8 cellular contexts compared by ENCODE assay signal in genomic region chr7:149196705-149197171, GRCh38. TPM values are rescaled to one million over a fixed set of nuclear protein-coding genes. Genes with fewer than 3 reads are reported as not detected.
DNase-seq lines count a peak whose midpoint lies in the region; ATAC-seq, FAIRE-seq and TF ChIP-seq lines count a peak whose summit lies in the region.

No MANE protein-coding gene starts in this region.

- H3K27ac ChIP-seq in BLaER1 treated with 17β-estradiol and CSF1 and Interleukin-3, amounts not matched to agents 10 nM and 100 nM: peak overlapping the region; percentile 86 to 97 (median 92)
- H3K27ac ChIP-seq in H1 (ENCODE audit: low read depth, low read length) (no peak overlapping the region), neural cell (ENCODE audit: low read length) (no peak overlapping the region)

- ATAC-seq in GM21526 (IDR thresholded peaks at IDR 0.05; ENCODE audit: low FRiP score, unreplicated experiment) (peak; percentile 8), GM18520 (IDR thresholded peaks at IDR 0.05; ENCODE audit: unreplicated experiment) (no peak)

- H3K23me2 ChIP-seq in H1 (ENCODE audit: low read depth, low read length): peaks cover 5% of the 10 kb centered on the region; the same call in 1 of the 2 replicates

- TF ChIP-seq RAD21 in H1 (IDR thresholded peaks at IDR 0.05 in 1 of 2, conservative IDR thresholded peaks at IDR 0.05 in 1 of 2; ENCODE audit: low read depth in 2 of 2, low read length in 2 of 2) (no peak), neural cell (conservative IDR thresholded peaks at IDR 0.05) (no peak)

- 66% methylated on average over 7 of the region's 7 CpGs; no CpG with 5 or more reads in 1 of the 2 experiments for WGBS in H1 (ENCODE audit: extremely low coverage in 1 of 2, insufficient coverage in 1 of 2, insufficient read length in 1 of 2, insufficient replicate concordance in 2 of 2, low coverage in 1 of 2, low lambda C conversion rate in 2 of 2, missing lambda C conversion rate in 1 of 2), 2 experiments

- H4K20me1 ChIP-seq in BLaER1 treated with 17β-estradiol and CSF1 and Interleukin-3, amounts not matched to agents 10 nM and 100 nM: peaks cover 33 to 61% (median 53%) of the 10 kb centered on the region in 11 experiments; a peak in 21 of 22 replicates
- H4K20me1 ChIP-seq in H1 (replicated peaks in 1 of 2; ENCODE audit: control insufficient read depth in 1 of 2, insufficient read depth in 2 of 2, low read length in 2 of 2) (peaks cover 2 to 4% of the 10 kb centered on the region in 2 experiments), neural cell (ENCODE audit: insufficient read depth) (peaks cover 3% of the 10 kb centered on the region)

- POLR2A ChIA-PET in H1 (lab: Charles Lee; ENCODE audit: partially characterized antibody): interaction anchor here (0.9 to 7.8 kb wide), 10 partner anchors 8 to 131 kb away, joined by 3 to 82 read pairs (median 7); partner anchors contain the start of genes ZNF398 and ZNF783

- no peaks in the 10 kb centered on the region for H3F3A ChIP-seq in neural cell (ENCODE audit: insufficient read depth, low read length, poor library complexity, severe bottlenecking)

- FAIRE-seq in H1 (lab: Jason Lieb, UNC): no peak

- peak overlapping the region; percentile 27; the same call in 1 of the 2 replicates for H2BK12ac ChIP-seq in H1 (ENCODE audit: low read depth, low read length)

- H4K5ac ChIP-seq in H1 (ENCODE audit: insufficient read length, low read depth, low read length): no peak overlapping the region

- peak overlapping the region; percentile 88 to 99 (median 96) for H3K4me2 ChIP-seq in BLaER1 treated with 17β-estradiol and CSF1 and Interleukin-3, amounts not matched to agents 10 nM and 100 nM
- H3K4me2 ChIP-seq in H1 (ENCODE audit: insufficient read depth in 1 of 2, low read depth in 2 of 2, low read length in 2 of 2) (peak overlapping the region; percentile 89 to 91), neural cell (ENCODE audit: low read length) (peak overlapping the region; percentile 77)

- peaks cover 8% of the 10 kb centered on the region for H3K79me1 ChIP-seq in H1 (ENCODE audit: low read depth, low read length)

- H3K36me3 ChIP-seq in BLaER1 treated with 17β-estradiol and CSF1 and Interleukin-3, amounts not matched to agents 10 nM and 100 nM: peaks cover 38 to 49% (median 42%) of the 10 kb centered on the region in 11 experiments
- H3K36me3 ChIP-seq in H1 (ENCODE audit: control insufficient read depth in 2 of 4, insufficient read depth in 4 of 4, low read length in 3 of 4) (peaks cover 20 to 35% (median 29%) of the 10 kb centered on the region in 4 experiments), neural cell (ENCODE audit: insufficient read depth, low read length) (no peaks in the 10 kb centered on the region)

- CTCF ChIA-PET in H1 (lab: Charles Lee; ENCODE audit: partially characterized antibody): interaction anchor here (0.8 to 2.9 kb wide), 5 partner anchors 13 to 226 kb away, joined by 3 to 8 read pairs (median 5); no protein-coding TSS in a partner anchor

- peak overlapping the region; percentile 73 to 100 (median 98) for H3K4me3 ChIP-seq in BLaER1 treated with 17β-estradiol and CSF1 and Interleukin-3, amounts not matched to agents 10 nM and 100 nM
- H3K4me3 ChIP-seq in H1 (ENCODE audit: extremely low read depth in 1 of 4, insufficient read depth in 2 of 4, low read depth in 3 of 4, low read length in 4 of 4) (peak overlapping the region; percentile 78 to 94 (median 88)), neural cell (ENCODE audit: low read length) (peak overlapping the region; percentile 88)

- H3K27me3 ChIP-seq in BLaER1 treated with 17β-estradiol and CSF1 and Interleukin-3, amounts not matched to agents 10 nM and 100 nM: no peaks in the 10 kb centered on the region
- no peaks in the 10 kb centered on the region for H3K27me3 ChIP-seq in H1 (replicated peaks in 1 of 4; ENCODE audit: control insufficient read depth in 3 of 4, extremely low read depth in 1 of 4, insufficient read depth in 3 of 4, low read length in 3 of 4)
- no peaks in the 10 kb centered on the region for H3K27me3 ChIP-seq in neural cell (ENCODE audit: insufficient read depth, low read depth, low read length)

- no peak overlapping the region for H3K23ac ChIP-seq in H1 (ENCODE audit: insufficient read length)

- H4K8ac ChIP-seq in H1 (ENCODE audit: extremely low read depth, insufficient read depth, low read length): peak overlapping the region; percentile 7; the same call in 1 of the 2 replicates

- H2BK15ac ChIP-seq in H1 (ENCODE audit: low read length): no peak overlapping the region

- H3K9ac ChIP-seq in BLaER1 treated with 17β-estradiol and CSF1 and Interleukin-3, amounts not matched to agents 10 nM and 100 nM: peak overlapping the region; percentile 90 to 100 (median 97)
- H3K9ac ChIP-seq in H1 (replicated peaks in 1 of 4; ENCODE audit: extremely low read depth in 1 of 4, low read depth in 3 of 4, low read length in 3 of 4) (peak overlapping the region in 3 of 4 experiments; percentile 64 to 93 (median 91); a peak in 5 of 7 replicates), neural cell (ENCODE audit: low read length) (peak overlapping the region; percentile 91)

- no peaks in the 10 kb centered on the region for H3K9me2 ChIP-seq in neural cell (ENCODE audit: insufficient read depth, low read length)

- no peak overlapping the region for H3K56ac ChIP-seq in H1 (replicated peaks; ENCODE audit: insufficient read length, low read depth, low read length)

- no peak overlapping the region for H2BK5ac ChIP-seq in H1 (ENCODE audit: low read depth, low read length)

- DNase-seq in RPMI8226 (peak; percentile 48), H1 (ENCODE audit: low read depth in 1 of 2, low spot score in 2 of 2) (no peak), NCI-H187 (lab: John Stamatoyannopoulos, UW) (no peak)
- no peak for DNase-seq in stimulated activated naive CD4-positive, alpha-beta T cell (lab: John Stamatoyannopoulos, UW)

- no peak overlapping the region for H3K14ac ChIP-seq in H1 (ENCODE audit: insufficient read length)

- H2AK5ac ChIP-seq in H1 (ENCODE audit: low read depth, low read length): no peak overlapping the region

- H3K4me1 ChIP-seq in BLaER1 treated with 17β-estradiol and CSF1 and Interleukin-3, amounts not matched to agents 10 nM and 100 nM: peaks cover 20 to 40% (median 30%) of the 10 kb centered on the region in 10 experiments
- peaks cover 0 to 5% (median 4%) of the 10 kb centered on the region in 4 experiments; a peak in 5 of 7 replicates for H3K4me1 ChIP-seq in H1 (replicated peaks in 1 of 4; ENCODE audit: control insufficient read depth in 3 of 4, insufficient read depth in 4 of 4, low read length in 3 of 4)

- TF ChIP-seq CTCF in H1 (IDR thresholded peaks at IDR 0.05; ENCODE audit: control extremely low read depth in 1 of 3, insufficient read depth in 1 of 3, low read depth in 1 of 3, low read length in 3 of 3): no peak
- TF ChIP-seq CTCF in neural cell (IDR thresholded peaks at IDR 0.05; ENCODE audit: poor library complexity, severe bottlenecking): no peak

- peak overlapping the region; percentile 41 for H3K4ac ChIP-seq in H1 (replicated peaks; ENCODE audit: insufficient read length, low read depth, low read length)

- no peaks in the 10 kb centered on the region for H3K9me3 ChIP-seq in BLaER1 treated with 17β-estradiol and CSF1 and Interleukin-3, amounts not matched to agents 10 nM and 100 nM (replicated peaks in 1 of 11)
- H3K9me3 ChIP-seq in H1 (ENCODE audit: insufficient read depth in 2 of 2, low read depth in 1 of 2, low read length in 1 of 2) (no peaks in the 10 kb centered on the region), neural cell (ENCODE audit: low read length) (no peaks in the 10 kb centered on the region)

- TF ChIP-seq EP300 in H1 (IDR thresholded peaks at IDR 0.05; ENCODE audit: borderline replicate concordance in 1 of 2, low read depth in 2 of 2, low read length in 2 of 2) (no peak), neural cell (conservative IDR thresholded peaks at IDR 0.05; ENCODE audit: poor library complexity, severe bottlenecking) (no peak)

- H4K91ac ChIP-seq in H1 (replicated peaks; ENCODE audit: insufficient read length, low read length): peak overlapping the region; percentile 10

- H2BK120ac ChIP-seq in H1 (replicated peaks; ENCODE audit: low read depth, low read length): no peak overlapping the region

- H3K79me2 ChIP-seq in H1 (ENCODE audit: control insufficient read depth in 1 of 2, insufficient read depth in 2 of 2, low read length in 2 of 2): peaks cover 3 to 27% of the 10 kb centered on the region in 2 experiments; a peak in 3 of 4 replicates
- H3K79me2 ChIP-seq in neural cell (replicated peaks; ENCODE audit: insufficient read depth, low read length): peaks cover 20% of the 10 kb centered on the region

- H3K18ac ChIP-seq in H1 (ENCODE audit: extremely low read depth, low read length): no peak overlapping the region

- no peak overlapping the region for H2BK20ac ChIP-seq in H1 (ENCODE audit: low read length)

- H2AFZ ChIP-seq in H1 (ENCODE audit: low read length) (no peak overlapping the region), neural cell (ENCODE audit: low read depth, low read length) (no peak overlapping the region)

- TF ChIP-seq POLR2A in H1 (IDR thresholded peaks at IDR 0.05; ENCODE audit: control extremely low read depth in 1 of 2, low read depth in 2 of 2, low read length in 2 of 2): no peak

RNA-seq across cellular contexts. Expression of gene ZNF282, which starts 1.4 kb away (rescaled TPM):
- total RNA-seq in H1 (2021; fragmentation: NEBNext Ultra II Directional; extraction: Animal tissue kit (Norgen Biotek cat#: 25700)): 35.7 and 36.3 TPM in 2 replicates
- polyA plus RNA-seq in H1 (2011; rRNA removed) (16.9 and 22.3 TPM in 2 replicates), neural cell (17.7 and 23.3 TPM in 2 replicates)
- polyA plus RNA-seq in H1 (2011; cell fraction: cytosol; rRNA removed): 16.1 TPM
- polyA plus RNA-seq in H1 (2011; cell fraction: nucleus; rRNA removed): 34.5 TPM
- 20.6 to 25.7 TPM (median 22.8 TPM) in 4 replicates for polyA plus RNA-seq in H1 (2012, experiment 1 of 2)
- polyA plus RNA-seq in H1 (2012, experiment 2 of 2): 24.5 TPM
- polyA plus RNA-seq in H1 (2013, experiment 1 of 2): 14.9 TPM
- 13.3 TPM for polyA plus RNA-seq in H1 (2013, experiment 2 of 2)
- polyA minus RNA-seq in H1 (2011; rRNA and poly(A)+ RNA removed): 15.0 and 17.4 TPM in 2 replicates
- polyA minus RNA-seq in H1 (2011; cell fraction: cytosol; rRNA and poly(A)+ RNA removed): 27.6 TPM
- polyA minus RNA-seq in H1 (2011; cell fraction: nucleus; rRNA and poly(A)+ RNA removed): 26.6 TPM
- 39.6 and 41.1 TPM in 2 replicates for polyA minus RNA-seq in neural cell

RNA-seq across cellular contexts. Expression of gene ZNF212, which starts 42.7 kb away (rescaled TPM):
- total RNA-seq in H1 (2021; fragmentation: NEBNext Ultra II Directional; extraction: Animal tissue kit (Norgen Biotek cat#: 25700)): 19.3 and 20.1 TPM in 2 replicates
- polyA plus RNA-seq in H1 (2011; rRNA removed) (6.7 and 9.1 TPM in 2 replicates), neural cell (10.4 and 12.2 TPM in 2 replicates)
- polyA plus RNA-seq in H1 (2011; cell fraction: cytosol; rRNA removed): 10.7 TPM
- polyA plus RNA-seq in H1 (2011; cell fraction: nucleus; rRNA removed): 13.6 TPM
- polyA plus RNA-seq in H1 (2012, experiment 1 of 2): 13.3 to 16.9 TPM (median 14.4 TPM) in 4 replicates
- polyA plus RNA-seq in H1 (2012, experiment 2 of 2): 8.3 TPM
- polyA plus RNA-seq in H1 (2013, experiment 1 of 2): 7.2 TPM
- polyA plus RNA-seq in H1 (2013, experiment 2 of 2): 7.1 TPM
- polyA minus RNA-seq in H1 (2011; rRNA and poly(A)+ RNA removed): 6.1 and 8.2 TPM in 2 replicates
- 7.0 TPM for polyA minus RNA-seq in H1 (2011; cell fraction: cytosol; rRNA and poly(A)+ RNA removed)
- 9.7 TPM for polyA minus RNA-seq in H1 (2011; cell fraction: nucleus; rRNA and poly(A)+ RNA removed)
- polyA minus RNA-seq in neural cell: 11.7 and 11.9 TPM in 2 replicates

RNA-seq across cellular contexts. Expression of gene ZNF398, which starts 49.5 kb away (rescaled TPM):
- total RNA-seq in H1 (2021; fragmentation: NEBNext Ultra II Directional; extraction: Animal tissue kit (Norgen Biotek cat#: 25700)): 62.2 and 63.5 TPM in 2 replicates
- polyA plus RNA-seq in H1 (2011; rRNA removed) (52.7 and 58.9 TPM in 2 replicates), neural cell (8.6 and 13.2 TPM in 2 replicates)
- 23.2 TPM for polyA plus RNA-seq in H1 (2011; cell fraction: cytosol; rRNA removed)
- 59.5 TPM for polyA plus RNA-seq in H1 (2011; cell fraction: nucleus; rRNA removed)
- 26.3 to 32.8 TPM (median 30.3 TPM) in 4 replicates for polyA plus RNA-seq in H1 (2012, experiment 1 of 2)
- 6.2 TPM for polyA plus RNA-seq in H1 (2012, experiment 2 of 2)
- polyA plus RNA-seq in H1 (2013, experiment 1 of 2): 35.1 TPM
- 35.0 TPM for polyA plus RNA-seq in H1 (2013, experiment 2 of 2)
- polyA minus RNA-seq in H1 (2011; rRNA and poly(A)+ RNA removed): 128 and 158 TPM in 2 replicates
- polyA minus RNA-seq in H1 (2011; cell fraction: cytosol; rRNA and poly(A)+ RNA removed): 46.4 TPM
- polyA minus RNA-seq in H1 (2011; cell fraction: nucleus; rRNA and poly(A)+ RNA removed): 93.4 TPM
- 43.1 and 46.1 TPM in 2 replicates for polyA minus RNA-seq in neural cell

Comparison
In these comparisons a context has a peak if more than half of its experiments do, and no peak if none do; other contexts are left out.
1. H3K27ac ChIP-seq: peak in BLaER1 treated with 17β-estradiol and CSF1 and Interleukin-3, amounts not matched to agents 10 nM and 100 nM (11 of 11); none in H1 (single experiment) and neural cell (single experiment).
2. Peak in every context shown above with its lines, with median percentiles within 50 percentile points of each other: H3K4me2 ChIP-seq, H3K4me3 ChIP-seq and H3K9ac ChIP-seq.